1 cellular context compared by ENCODE assay signal in genomic region chr5:140700177-140701144, GRCh38.
A peak's percentile ranks its signal among the peaks of the same experiment; 100 is the strongest.
TF ChIP-seq lines count a peak whose summit lies in the region.

A gene with protein sequence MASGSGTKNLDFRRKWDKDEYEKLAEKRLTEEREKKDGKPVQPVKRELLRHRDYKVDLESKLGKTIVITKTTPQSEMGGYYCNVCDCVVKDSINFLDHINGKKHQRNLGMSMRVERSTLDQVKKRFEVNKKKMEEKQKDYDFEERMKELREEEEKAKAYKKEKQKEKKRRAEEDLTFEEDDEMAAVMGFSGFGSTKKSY (plus strand): TSS chr5:140700447. CDS start chr5:140700461, 14 bp downstream.

TF ChIP-seq in GM12878, 131 proteins besides CTCF, POLR2A, EP300 and RAD21 (continued from another document and continues in another):
- TF ChIP-seq ATF3 (IDR thresholded peaks at IDR 0.05; ENCODE audit: borderline replicate concordance, extremely low read depth, low read depth, low read length) (peak; percentile 94; the same call in 1 of the 2 replicates), LARP7 (IDR thresholded peaks at IDR 0.05) (no peak; the same call in 1 of the 2 replicates), REST (IDR thresholded peaks at IDR 0.05; ENCODE audit: low read depth, low read length) (no peak), FOXK2 (IDR thresholded peaks at IDR 0.05) (peak; percentile 73), GABPA (IDR thresholded peaks at IDR 0.05; ENCODE audit: low read depth) (peak; percentile 65; the same call in 1 of the 2 replicates), ZNF207 (IDR thresholded peaks at IDR 0.05; ENCODE audit: borderline replicate concordance) (no peak), BACH1 (IDR thresholded peaks at IDR 0.05; ENCODE audit: borderline replicate concordance) (no peak), CREM (IDR thresholded peaks at IDR 0.05; ENCODE audit: low read depth) (peak; percentile 73; the same call in 1 of the 2 replicates), PBX3 (IDR thresholded peaks at IDR 0.05; ENCODE audit: insufficient replicate concordance, low read depth, low read length) (no peak), RCOR1 (conservative IDR thresholded peaks at IDR 0.05; ENCODE audit: low read depth, low read length) (no peak), MYB (IDR thresholded peaks at IDR 0.05; ENCODE audit: borderline replicate concordance, low read depth, low read length) (no peak), MEF2B (IDR thresholded peaks at IDR 0.05; ENCODE audit: partially characterized antibody, poor library complexity, severe bottlenecking) (no peak), BCLAF1 (IDR thresholded peaks at IDR 0.05) (no peak), RAD51 (IDR thresholded peaks at IDR 0.05) (no peak), SUZ12 (IDR thresholded peaks at IDR 0.05; ENCODE audit: unreplicated experiment) (no peak), ZSCAN29 (IDR thresholded peaks at IDR 0.05) (no peak), CBFB (IDR thresholded peaks at IDR 0.05; ENCODE audit: low read depth) (no peak; the same call in 1 of the 2 replicates), SUPT20H (IDR thresholded peaks at IDR 0.05; ENCODE audit: borderline replicate concordance, control insufficient read depth, low read depth, low read length) (no peak), NR2C1 (IDR thresholded peaks at IDR 0.05) (no peak), TCF7 (IDR thresholded peaks at IDR 0.05; ENCODE audit: borderline replicate concordance) (no peak), E4F1 (IDR thresholded peaks at IDR 0.05; ENCODE audit: borderline replicate concordance, partially characterized antibody) (peak; percentile 100), ATF7 (IDR thresholded peaks at IDR 0.05; ENCODE audit: low read depth) (no peak; the same call in 1 of the 2 replicates), SIN3A (IDR thresholded peaks at IDR 0.05; ENCODE audit: low read depth, low read length) (peak; percentile 62; the same call in 1 of the 2 replicates), EZH2 (IDR thresholded peaks at IDR 0.05; ENCODE audit: borderline replicate concordance, control insufficient read depth, low read depth, low read length) (no peak), SMARCA5 (IDR thresholded peaks at IDR 0.05) (no peak), NRF1 (conservative IDR thresholded peaks at IDR 0.05; ENCODE audit: low read depth, low read length) (peak; percentile 78), CREB1 (IDR thresholded peaks at IDR 0.05; ENCODE audit: low read depth) (peak; percentile 82), SMAD1 (IDR thresholded peaks at IDR 0.05; ENCODE audit: low read depth, partially characterized antibody) (peak; percentile 51), IRF3 (IDR thresholded peaks at IDR 0.05) (0 out of 2 replicates have a peak, but pooled peaks have one; percentile 26), BCL3 (IDR thresholded peaks at IDR 0.05; ENCODE audit: borderline replicate concordance, insufficient read depth, low read depth, low read length, poor library complexity, severe bottlenecking) (no peak), ZNF622 (IDR thresholded peaks at IDR 0.05) (no peak), TCF12 (IDR thresholded peaks at IDR 0.05; ENCODE audit: low read depth, low read length) (no peak), RELA (IDR thresholded peaks at IDR 0.05; ENCODE audit: borderline replicate concordance, partially characterized antibody) (no peak), RFX5 (IDR thresholded peaks at IDR 0.05; ENCODE audit: low read depth, low read length) (no peak), YY1 (IDR thresholded peaks at IDR 0.05; ENCODE audit: low read depth, low read length) (peak; percentile 99), BRCA1 (IDR thresholded peaks at IDR 0.05; ENCODE audit: low read depth, low read length) (no peak), CBX3 (IDR thresholded peaks at IDR 0.05; ENCODE audit: borderline replicate concordance, low read depth) (no peak), FOS (IDR thresholded peaks at IDR 0.05; ENCODE audit: borderline replicate concordance, extremely low read depth, insufficient read length) (peak; percentile 56)
- TF ChIP-seq, protein P1, sequence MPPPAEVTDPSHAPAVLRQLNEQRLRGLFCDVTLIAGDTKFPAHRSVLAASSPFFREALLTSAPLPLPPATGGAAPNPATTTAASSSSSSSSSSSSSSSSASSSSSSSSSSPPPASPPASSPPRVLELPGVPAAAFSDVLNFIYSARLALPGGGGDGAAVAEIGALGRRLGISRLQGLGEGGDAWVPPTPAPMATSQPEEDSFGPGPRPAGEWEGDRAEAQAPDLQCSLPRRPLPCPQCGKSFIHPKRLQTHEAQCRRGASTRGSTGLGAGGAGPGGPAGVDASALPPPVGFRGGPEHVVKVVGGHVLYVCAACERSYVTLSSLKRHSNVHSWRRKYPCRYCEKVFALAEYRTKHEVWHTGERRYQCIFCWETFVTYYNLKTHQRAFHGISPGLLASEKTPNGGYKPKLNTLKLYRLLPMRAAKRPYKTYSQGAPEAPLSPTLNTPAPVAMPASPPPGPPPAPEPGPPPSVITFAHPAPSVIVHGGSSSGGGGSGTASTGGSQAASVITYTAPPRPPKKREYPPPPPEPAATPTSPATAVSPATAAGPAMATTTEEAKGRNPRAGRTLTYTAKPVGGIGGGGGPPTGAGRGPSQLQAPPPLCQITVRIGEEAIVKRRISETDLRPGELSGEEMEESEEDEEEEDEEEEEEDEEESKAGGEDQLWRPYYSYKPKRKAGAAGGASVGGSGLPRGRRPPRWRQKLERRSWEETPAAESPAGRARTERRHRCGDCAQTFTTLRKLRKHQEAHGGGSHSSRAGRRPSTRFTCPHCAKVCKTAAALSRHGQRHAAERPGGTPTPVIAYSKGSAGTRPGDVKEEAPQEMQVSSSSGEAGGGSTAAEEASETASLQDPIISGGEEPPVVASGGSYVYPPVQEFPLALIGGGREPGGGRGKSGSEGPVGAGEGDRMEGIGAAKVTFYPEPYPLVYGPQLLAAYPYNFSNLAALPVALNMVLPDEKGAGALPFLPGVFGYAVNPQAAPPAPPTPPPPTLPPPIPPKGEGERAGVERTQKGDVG (CRISPR knock-in tag; IDR thresholded peaks at IDR 0.05): no peak
- TF ChIP-seq, protein P2, sequence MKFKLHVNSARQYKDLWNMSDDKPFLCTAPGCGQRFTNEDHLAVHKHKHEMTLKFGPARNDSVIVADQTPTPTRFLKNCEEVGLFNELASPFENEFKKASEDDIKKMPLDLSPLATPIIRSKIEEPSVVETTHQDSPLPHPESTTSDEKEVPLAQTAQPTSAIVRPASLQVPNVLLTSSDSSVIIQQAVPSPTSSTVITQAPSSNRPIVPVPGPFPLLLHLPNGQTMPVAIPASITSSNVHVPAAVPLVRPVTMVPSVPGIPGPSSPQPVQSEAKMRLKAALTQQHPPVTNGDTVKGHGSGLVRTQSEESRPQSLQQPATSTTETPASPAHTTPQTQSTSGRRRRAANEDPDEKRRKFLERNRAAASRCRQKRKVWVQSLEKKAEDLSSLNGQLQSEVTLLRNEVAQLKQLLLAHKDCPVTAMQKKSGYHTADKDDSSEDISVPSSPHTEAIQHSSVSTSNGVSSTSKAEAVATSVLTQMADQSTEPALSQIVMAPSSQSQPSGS (IDR thresholded peaks at IDR 0.05; ENCODE audit: low read length): no peak
